ENCODE assay signal across 1 cellular context in genomic region chr19:10587022-10587838, GRCh38.
TF ChIP-seq lines count a peak whose summit lies in the region.

AP1M2 (minus strand) TSS chr19:10587312; CDS start chr19:10587231, 81 bp downstream.

TF ChIP-seq in H1, 55 proteins besides CTCF, POLR2A, EP300 and RAD21:
- peak; percentile 52 for TF ChIP-seq MAX (IDR thresholded peaks at IDR 0.05)
- no peak for TF ChIP-seq CHD7 (IDR thresholded peaks at IDR 0.05; ENCODE audit: insufficient replicate concordance, low read length)
- peak; percentile 86 for TF ChIP-seq ASH2L (IDR thresholded peaks at IDR 0.05; ENCODE audit: low read length)
- TF ChIP-seq CBX5 (IDR thresholded peaks at IDR 0.05; ENCODE audit: low read depth, low read length), result no peak
- TF ChIP-seq HDAC2 (IDR thresholded peaks at IDR 0.05; ENCODE audit: borderline replicate concordance in 1 of 2, low read depth in 2 of 2, low read length in 2 of 2), result 0 out of 4 replicates have a peak, but pooled peaks of 1 of the 2 experiments have one; percentile 35
- no peak for TF ChIP-seq SP1 (IDR thresholded peaks at IDR 0.05; ENCODE audit: low read depth, low read length)
- no peak for TF ChIP-seq FOSL1 (IDR thresholded peaks at IDR 0.05; ENCODE audit: insufficient read depth, low read depth, low read length)
- no peak for TF ChIP-seq CEBPB (IDR thresholded peaks at IDR 0.05; ENCODE audit: low read depth, low read length)
- TF ChIP-seq MAFK (IDR thresholded peaks at IDR 0.05; ENCODE audit: low read depth, low read length), result no peak
- no peak for TF ChIP-seq CTBP2 (IDR thresholded peaks at IDR 0.05; ENCODE audit: borderline replicate concordance, insufficient read depth, insufficient read length, low read length)
- TF ChIP-seq BACH1 (IDR thresholded peaks at IDR 0.05; ENCODE audit: low read length), result no peak
- peak; percentile 86 for TF ChIP-seq YY1 (IDR thresholded peaks at IDR 0.05; ENCODE audit: low read depth, low read length)
- TF ChIP-seq ATF2 (IDR thresholded peaks at IDR 0.05; ENCODE audit: low read length), result no peak
- no peak for TF ChIP-seq RXRA (IDR thresholded peaks at IDR 0.05; ENCODE audit: insufficient read depth, low read depth, low read length)
- no peak for TF ChIP-seq NRF1 (IDR thresholded peaks at IDR 0.05; ENCODE audit: low read depth, low read length)
- no peak for TF ChIP-seq SAP30 (IDR thresholded peaks at IDR 0.05; ENCODE audit: insufficient read depth, insufficient replicate concordance, low read length)
- peak; percentile 77 for TF ChIP-seq KDM4A (IDR thresholded peaks at IDR 0.05; ENCODE audit: low read depth, low read length, severe bottlenecking)
- TF ChIP-seq SIRT6 (IDR thresholded peaks at IDR 0.05; ENCODE audit: low read length), result no peak
- TF ChIP-seq BCL11A (IDR thresholded peaks at IDR 0.05; ENCODE audit: low read depth in 2 of 2, low read length in 2 of 2), result no peak
- TF ChIP-seq SUZ12 (IDR thresholded peaks at IDR 0.05; ENCODE audit: low read length), result no peak
- peak; percentile 35; the same call in 1 of the 2 replicates for TF ChIP-seq E2F6 (IDR thresholded peaks at IDR 0.05)
- peak in 1 of 2 experiments; percentile 63; a peak in 1 of 4 replicates for TF ChIP-seq SIN3A (conservative IDR thresholded peaks at IDR 0.05 in 1 of 2, IDR thresholded peaks at IDR 0.05 in 1 of 2; ENCODE audit: low read depth in 1 of 2, low read length in 2 of 2)
- no peak for TF ChIP-seq KDM5A (IDR thresholded peaks at IDR 0.05; ENCODE audit: low read length)
- TF ChIP-seq TAF7 (optimal IDR thresholded peaks at IDR 0.05; ENCODE audit: borderline replicate concordance, low read depth, low read length), result no peak
- no peak for TF ChIP-seq EZH2 (IDR thresholded peaks at IDR 0.05; ENCODE audit: low read depth, low read length, severe bottlenecking)
- no peak for TF ChIP-seq USF2 (IDR thresholded peaks at IDR 0.05; ENCODE audit: low read length)
- no peak for TF ChIP-seq ATF3 (IDR thresholded peaks at IDR 0.05; ENCODE audit: insufficient read depth, low read depth, low read length)
- TF ChIP-seq SIX5 (IDR thresholded peaks at IDR 0.05; ENCODE audit: low read depth, low read length), result no peak
- no peak for TF ChIP-seq SP2 (IDR thresholded peaks at IDR 0.05; ENCODE audit: low read length)
- no peak for TF ChIP-seq NANOG (IDR thresholded peaks at IDR 0.05; ENCODE audit: insufficient read depth, low read depth, low read length, poor library complexity, severe bottlenecking)
- TF ChIP-seq GTF2F1 (IDR thresholded peaks at IDR 0.05; ENCODE audit: borderline replicate concordance, low read depth, low read length), result no peak
- peak; percentile 63 for TF ChIP-seq PHF8 (conservative IDR thresholded peaks at IDR 0.05; ENCODE audit: low read depth, low read length)
- TF ChIP-seq TBP (IDR thresholded peaks at IDR 0.05; ENCODE audit: low read depth, low read length), result peak; percentile 35; the same call in 1 of the 2 replicates
- TF ChIP-seq RBBP5 (IDR thresholded peaks at IDR 0.05; ENCODE audit: borderline replicate concordance, low read depth, low read length), result no peak
- TF ChIP-seq TCF12 (IDR thresholded peaks at IDR 0.05; ENCODE audit: low read depth, low read length), result peak; percentile 89
- TF ChIP-seq JUN (IDR thresholded peaks at IDR 0.05; ENCODE audit: low read depth, low read length), result no peak
- 0 out of 2 replicates have a peak, but pooled peaks have one; percentile 45 for TF ChIP-seq TAF1 (IDR thresholded peaks at IDR 0.05; ENCODE audit: low read depth, low read length)
- TF ChIP-seq CBX8 (IDR thresholded peaks at IDR 0.05; ENCODE audit: borderline replicate concordance, low read depth, low read length), result no peak
- no peak for TF ChIP-seq POU5F1 (IDR thresholded peaks at IDR 0.05; ENCODE audit: low read depth, low read length)
- no peak for TF ChIP-seq CHD1 (IDR thresholded peaks at IDR 0.05; ENCODE audit: low read depth, low read length)
- TF ChIP-seq EGR1 (IDR thresholded peaks at IDR 0.05; ENCODE audit: borderline replicate concordance, low read depth, low read length), result peak; percentile 59
- TF ChIP-seq KDM1A (IDR thresholded peaks at IDR 0.05; ENCODE audit: borderline replicate concordance, low read length), result no peak
